Comparison of ENCODE assay signal across 18 cellular contexts in genomic region chr11:18285841-18286240, GRCh38. TPM values are rescaled to one million over a fixed set of nuclear protein-coding genes. Genes with fewer than 3 reads are reported as not detected.
DNase-seq lines count a peak whose midpoint lies in the region; ATAC-seq lines count a peak whose summit lies in the region.
"Had no signal": no experiment of that assay in that cellular context is flagged by ENCODE, and none has a peak within 500 bp of the region (broad histone marks: within the 10 kb centered on the region; RNA-seq: fewer than 3 reads in every experiment).

No MANE protein-coding gene starts in this region.

- peak; percentile 39 for DNase-seq in ELR (ENCODE audit: low read depth)
- peak; percentile 23 for DNase-seq in HS-27A (ENCODE audit: low read depth)
- peak; percentile 28 for DNase-seq in M059J (ENCODE audit: low read depth)
- no peak for DNase-seq in LoVo (ENCODE audit: low spot score)
- no peak for DNase-seq in NCI-H774 (lab: John Stamatoyannopoulos, UW)
- DNase-seq: C1 segment of cervical spinal cord; Calu3; CD4-positive, alpha-beta memory T cell; COR-L47; DMS53; DMS79 treated with DMSO at 0.1 percent for 48 hours; GF-D8; GOT3 had no signal

- no peak for ATAC-seq in HG02623 (IDR thresholded peaks at IDR 0.05; ENCODE audit: unreplicated experiment)

RNA-seq across cellular contexts. Expression of gene SAA1, which starts 19.8 kb away (rescaled TPM):
- 0.57 and 3.0 TPM in 2 replicates for total RNA-seq in M059J (2014; rRNA removed; shearing (Covaris generic))
- total RNA-seq: A673; CD4-positive, alpha-beta memory T cell had no signal

RNA-seq across cellular contexts. Expression of gene HPS5, which starts 36.1 kb away (rescaled TPM):
- total RNA-seq in M059J (2014; rRNA removed; shearing (Covaris generic)), result 18.8 and 30.0 TPM in 2 replicates

RNA-seq across cellular contexts. Expression of gene GTF2H1, which starts 36.5 kb away (rescaled TPM):
- 56.0 and 75.4 TPM in 2 replicates for total RNA-seq in M059J (2014; rRNA removed; shearing (Covaris generic))

RNA-seq across cellular contexts. Expression of gene SAA2, which starts 37.4 kb away (rescaled TPM):
- 0.47 and 3.3 TPM in 2 replicates for total RNA-seq in M059J (2014; rRNA removed; shearing (Covaris generic))
- total RNA-seq: CD4-positive, alpha-beta memory T cell; G401 had no signal

RNA-seq across cellular contexts. Expression of gene SAA4, which starts 49.2 kb away (rescaled TPM):
- total RNA-seq in M059J (2014; rRNA removed; shearing (Covaris generic)), result not detected in 2 replicates
- total RNA-seq: A172; A673; CD4-positive, alpha-beta memory T cell; Daoy; G401 had no signal

Comparison
In these comparisons a context has a peak if more than half of its experiments do, and no peak if none do; other contexts are left out.
1. DNase-seq: peak in ELR (single experiment), HS-27A (single experiment) and M059J (single experiment); none in LoVo (single experiment) and NCI-H774 (single experiment).